Comparison of ENCODE assay signal across 12 cellular contexts in the genomic region with DNA sequence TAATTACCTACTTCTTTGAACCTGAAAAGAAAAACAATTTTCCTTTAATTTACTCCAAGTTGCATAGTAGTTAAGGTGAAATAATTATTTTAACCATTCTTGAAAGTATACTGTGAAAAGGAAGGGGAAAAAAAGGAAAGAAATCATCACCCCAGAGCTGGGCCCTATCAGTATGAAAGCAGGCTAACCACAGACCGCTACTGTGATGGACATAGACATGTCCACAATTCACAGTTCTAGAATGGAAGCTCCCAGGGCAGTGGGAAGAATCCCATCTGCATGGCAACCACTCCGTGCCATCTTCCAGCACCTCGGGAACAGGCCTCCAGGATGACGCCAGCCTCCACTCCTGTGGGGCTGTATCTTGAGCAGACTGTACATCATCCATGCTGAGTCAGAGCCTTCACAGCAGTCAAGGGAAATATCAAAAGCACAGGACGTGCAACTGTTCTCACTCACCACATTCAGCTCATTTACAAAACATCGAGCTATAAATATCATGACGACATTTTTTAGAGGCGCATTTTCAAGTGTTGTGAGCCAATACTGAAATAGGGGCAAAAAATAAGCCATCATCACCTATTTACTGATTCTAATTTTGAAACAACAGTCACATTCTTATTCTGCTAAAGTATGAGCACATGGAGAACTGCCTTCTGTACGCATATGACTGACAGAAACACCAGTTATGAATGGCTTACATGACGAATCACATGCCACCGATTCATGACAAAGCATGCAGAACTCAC.
A peak's percentile ranks its signal among the peaks of the same experiment; 100 is the strongest.
DNase-seq lines count a peak whose midpoint lies in the region; TF ChIP-seq lines count a peak whose summit lies in the region.
"Had no signal": no experiment of that assay in that cellular context is flagged by ENCODE, and none has a peak within 500 bp of the region (broad histone marks: within the 10 kb centered on the region; RNA-seq: fewer than 3 reads in every experiment).

No MANE protein-coding gene starts in this region.

- H3K9me3 Mint-ChIP-seq in MCF 10A (ENCODE audit: unreplicated experiment): no peaks in the 10 kb centered on the region
- H3K9me3 Mint-ChIP-seq in immature natural killer cell: no peaks in the 10 kb centered on the region
- H3K9me3 Mint-ChIP-seq: activated B cell treated with CpG ODN at 0.5 μM for 24 hours, type B pancreatic cell had no signal

- H3K27ac Mint-ChIP-seq in MCF 10A (ENCODE audit: low read depth, unreplicated experiment): no peak overlapping the region
- peak overlapping the region; percentile 34 to 85 (median 78) for H3K27ac Mint-ChIP-seq in immature natural killer cell
- H3K27ac Mint-ChIP-seq: activated B cell treated with CpG ODN at 0.5 μM for 24 hours, type B pancreatic cell had no signal

- H3K9me3 ChIP-seq in breast epithelium: no peaks in the 10 kb centered on the region

- H3K4me1 ChIP-seq in breast epithelium: no peaks in the 10 kb centered on the region

- CTCF ChIA-PET in MCF 10A (lab: Yijun Ruan, JAX): interaction anchor here (0.9 to 1.2 kb wide), 3 partner anchors 12 to 445 kb away, joined by 3 to 5 read pairs (median 3); no protein-coding TSS in a partner anchor

- H3K4me3 ChIP-seq in breast epithelium (no peak overlapping the region), brain microvascular endothelial cell (ENCODE audit: low read depth, low read length) (no peak overlapping the region)

- POLR2A ChIA-PET in MCF 10A (lab: Yijun Ruan, JAX): no interaction called here

- no peak for TF ChIP-seq POLR2A in breast epithelium (IDR thresholded peaks at IDR 0.05)

- H3K4me3 Mint-ChIP-seq in MCF 10A (ENCODE audit: unreplicated experiment) (no peak overlapping the region), immature natural killer cell (peak overlapping the region; percentile 21 to 65 (median 38))
- H3K4me3 Mint-ChIP-seq: activated B cell treated with CpG ODN at 0.5 μM for 24 hours, type B pancreatic cell had no signal

- H3K36me3 Mint-ChIP-seq in MCF 10A (ENCODE audit: insufficient read depth, unreplicated experiment) (no peaks in the 10 kb centered on the region), immature natural killer cell (peaks cover 0 to 4% (median 0%) of the 10 kb centered on the region in 3 donors)
- H3K36me3 Mint-ChIP-seq: type B pancreatic cell had no signal

- H3K36me3 ChIP-seq in breast epithelium: no peaks in the 10 kb centered on the region
- H3K36me3 ChIP-seq in brain microvascular endothelial cell (replicated peaks): no peaks in the 10 kb centered on the region

- DNase-seq in MCF 10A (ENCODE audit: unreplicated experiment): peak; percentile 7
- no peak for DNase-seq in breast epithelium (ENCODE audit: low spot score in 2 of 2)
- peak; percentile 97 for DNase-seq in brain microvascular endothelial cell
- peak; percentile 9 to 17 (median 14) for DNase-seq in immature natural killer cell
- no peak for DNase-seq in HUDEP-2 (lab: John Stamatoyannopoulos, UW; ENCODE audit: unreplicated experiment in 76 of 76)
- no peak for DNase-seq in NCI-H1105 (lab: John Stamatoyannopoulos, UW)
- no peak for DNase-seq in activated CD4-positive, alpha-beta T cell treated with anti-CD3 and anti-CD28 coated beads, Interleukin-2, amount 50 U/mL, for 1 hour
- DNase-seq: activated B cell treated with CpG ODN at 0.5 μM for 24 hours, NCI-H1092, NCI-H510A had no signal

- H3K27ac ChIP-seq in breast epithelium (no peak overlapping the region), brain microvascular endothelial cell (peak overlapping the region; percentile 90), temporal lobe (ENCODE audit: low read depth, low read length) (peak overlapping the region; percentile 0)

- intact Hi-C loops in MCF 10A (cut with micrococcal nuclease): no loop called here
- intact Hi-C loops in breast epithelium (cut with DNase I; ENCODE audit: low total_unique reads): no loop called here

- no TSS peak for BruUV-seq in MCF 10A (replicated peaks; lab: Mats Ljungman, UMichigan)

- no peaks in the 10 kb centered on the region for H3K27me3 Mint-ChIP-seq in MCF 10A (ENCODE audit: insufficient read depth, unreplicated experiment)
- peaks cover 0 to 2% (median 0%) of the 10 kb centered on the region in 3 donors for H3K27me3 Mint-ChIP-seq in immature natural killer cell (ENCODE audit: low read depth in 3 of 3)
- H3K27me3 Mint-ChIP-seq: type B pancreatic cell had no signal

- TF ChIP-seq CTCF in MCF 10A (IDR thresholded peaks at IDR 0.05; ENCODE audit: unreplicated experiment): no peak
- TF ChIP-seq CTCF in breast epithelium (IDR thresholded peaks at IDR 0.05): no peak
- TF ChIP-seq CTCF in brain microvascular endothelial cell (IDR thresholded peaks at IDR 0.05; ENCODE audit: low read depth, low read length, missing control alignments): no peak

- H3K27me3 ChIP-seq in breast epithelium: no peaks in the 10 kb centered on the region
- no peaks in the 10 kb centered on the region for H3K27me3 ChIP-seq in brain microvascular endothelial cell (replicated peaks)

- in situ Hi-C loops in brain microvascular endothelial cell (cut with HindIII; ENCODE audit: low pct_ligation_motif_present, low sequenced_read_pairs): no loop called here

- no peaks in the 10 kb centered on the region for H3K4me1 Mint-ChIP-seq in MCF 10A (ENCODE audit: insufficient read depth, unreplicated experiment)
- H3K4me1 Mint-ChIP-seq in immature natural killer cell: peaks cover 22 to 24% of the 10 kb centered on the region in 2 donors
- H3K4me1 Mint-ChIP-seq: activated B cell treated with CpG ODN at 0.5 μM for 24 hours had no signal

Comparison
In these comparisons a context has a peak if more than half of its experiments do, and no peak if none do; other contexts are left out.
1. DNase-seq: peak in MCF 10A (single experiment), brain microvascular endothelial cell (single experiment) and immature natural killer cell (3 of 3); none in breast epithelium (0 of 2), HUDEP-2 (0 of 76), NCI-H1105 (single experiment) and activated CD4-positive, alpha-beta T cell treated with anti-CD3 and anti-CD28 coated beads, Interleukin-2, amount 50 U/mL, for 1 hour (single experiment).
2. H3K27ac ChIP-seq: peak in brain microvascular endothelial cell (single experiment) and temporal lobe (single experiment); none in breast epithelium (0 of 2).